25 cellular contexts compared by ENCODE assay signal in the genomic region with DNA sequence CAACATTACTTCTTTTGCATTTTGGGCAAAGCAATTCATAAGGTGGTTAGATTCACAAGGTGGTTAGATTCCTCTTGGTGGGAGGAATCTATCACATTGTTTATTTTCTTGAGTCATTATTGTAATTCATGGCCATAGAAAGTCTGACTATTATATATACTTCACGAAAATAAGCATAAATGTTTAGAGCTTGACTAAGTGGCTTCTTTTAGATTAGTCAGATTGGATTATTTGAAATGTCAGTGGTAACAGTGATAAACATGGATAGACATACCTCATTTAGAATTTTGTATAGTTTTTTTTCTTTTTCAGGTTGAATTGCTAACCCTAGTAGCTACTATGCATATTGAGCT. TPM values are rescaled to one million over a fixed set of nuclear protein-coding genes. Genes with fewer than 3 reads are reported as not detected.
DNase-seq lines count a peak whose midpoint lies in the region; ATAC-seq and TF ChIP-seq lines count a peak whose summit lies in the region.
"Had no signal": no experiment of that assay in that cellular context is flagged by ENCODE, and none has a peak within 500 bp of the region (broad histone marks: within the 10 kb centered on the region; RNA-seq: fewer than 3 reads in every experiment).

No MANE protein-coding gene starts in this region.

- no peaks in the 10 kb centered on the region for H3K4me1 ChIP-seq in RWPE2 (ENCODE audit: insufficient read depth, poor library complexity, severe bottlenecking)
- H3K4me1 ChIP-seq in foreskin keratinocyte = peaks cover 6% of the 10 kb centered on the region
- H3K4me1 ChIP-seq in skeletal muscle satellite cell (ENCODE audit: control insufficient read depth, insufficient read depth, low read length) = peaks cover 19% of the 10 kb centered on the region

- TF ChIP-seq CTCF in RWPE2 (IDR thresholded peaks at IDR 0.05; ENCODE audit: poor library complexity, severe bottlenecking) (no peak), foreskin keratinocyte (conservative IDR thresholded peaks at IDR 0.05) (no peak)

- no peaks in the 10 kb centered on the region for H3K9me3 Mint-ChIP-seq in activated CD4-positive, alpha-beta T cell treated with anti-CD3 and anti-CD28 coated beads for 36 hours (ENCODE audit: low read depth)
- H3K9me3 Mint-ChIP-seq: natural killer cell treated with Interleukin-12 subunit alpha and Interleukin-12 subunit beta and Interleukin-15 and Interleukin-18, amount 100 ng/mL, for 72 hours had no signal

- H3K36me3 ChIP-seq in RWPE2 (ENCODE audit: low read depth) = no peaks in the 10 kb centered on the region
- no peaks in the 10 kb centered on the region for H3K36me3 ChIP-seq in skeletal muscle satellite cell (ENCODE audit: insufficient read depth, low read length)

- POLR2A ChIA-PET in activated CD4-positive, alpha-beta T cell treated with anti-CD3 and anti-CD28 coated beads for 36 hours (lab: Charles Lee) = no interaction called here

- H3K4me3 Mint-ChIP-seq in activated CD4-positive, alpha-beta T cell treated with anti-CD3 and anti-CD28 coated beads for 36 hours = no peak overlapping the region
- H3K4me3 Mint-ChIP-seq: activated naive CD8-positive, alpha-beta T cell treated with anti-CD3 and anti-CD28 coated beads, Interleukin-2, amount 50 U/mL, for 24 hours; CD14-positive monocyte; natural killer cell treated with Interleukin-12 subunit alpha and Interleukin-12 subunit beta and Interleukin-15 and Interleukin-18, amount 100 ng/mL, for 72 hours; T-helper 1 cell treated with Interleukin-12 subunit alpha and Interleukin-12 subunit beta and Interleukin-4 antibody, amounts not matched to agents 30 μg/mL and 1 μg/mL, for 36 hours had no signal

- H3K4me3 ChIP-seq in RWPE2 (ENCODE audit: severe bottlenecking) (no peak overlapping the region), skeletal muscle satellite cell (ENCODE audit: low read length) (no peak overlapping the region)
- H3K4me3 ChIP-seq: dorsolateral prefrontal cortex, lung, mucosa of descending colon, SK-N-MC, skin epidermis had no signal

- peaks cover 5% of the 10 kb centered on the region for H3K27me3 Mint-ChIP-seq in activated CD4-positive, alpha-beta T cell treated with anti-CD3 and anti-CD28 coated beads for 36 hours

- no peak overlapping the region for H3K27ac Mint-ChIP-seq in activated CD4-positive, alpha-beta T cell treated with anti-CD3 and anti-CD28 coated beads for 36 hours
- H3K27ac Mint-ChIP-seq: activated naive CD8-positive, alpha-beta T cell treated with anti-CD3 and anti-CD28 coated beads, Interleukin-2, amount 50 U/mL, for 24 hours; CD14-positive monocyte; natural killer cell treated with Interleukin-12 subunit alpha and Interleukin-12 subunit beta and Interleukin-15 and Interleukin-18, amount 100 ng/mL, for 72 hours; T-helper 1 cell treated with Interleukin-12 subunit alpha and Interleukin-12 subunit beta and Interleukin-4 antibody, amounts not matched to agents 30 μg/mL and 1 μg/mL, for 36 hours had no signal

- peak overlapping the region; percentile 35 for H3K4me2 ChIP-seq in skeletal muscle satellite cell (ENCODE audit: low read length)

- no peaks in the 10 kb centered on the region for H3K27me3 ChIP-seq in RWPE2 (ENCODE audit: insufficient read depth, poor library complexity, severe bottlenecking)
- H3K27me3 ChIP-seq in foreskin keratinocyte = no peaks in the 10 kb centered on the region
- H3K27me3 ChIP-seq in skeletal muscle satellite cell (ENCODE audit: control insufficient read depth, insufficient read depth, low read length) = no peaks in the 10 kb centered on the region

- intact Hi-C loops in activated CD4-positive, alpha-beta T cell treated with anti-CD3 and anti-CD28 coated beads for 36 hours (cut with DNase I, micrococcal nuclease) = no loop called here

- H3K9me3 ChIP-seq in RWPE2 (ENCODE audit: severe bottlenecking) = no peaks in the 10 kb centered on the region
- no peaks in the 10 kb centered on the region for H3K9me3 ChIP-seq in skeletal muscle satellite cell (replicated peaks; ENCODE audit: low read length)
- H3K9me3 ChIP-seq: mucosa of descending colon had no signal

- H3K27ac ChIP-seq in RWPE2 (ENCODE audit: poor library complexity, severe bottlenecking) = peak overlapping the region; percentile 20
- H3K27ac ChIP-seq in foreskin keratinocyte = no peak overlapping the region
- H3K27ac ChIP-seq: dorsolateral prefrontal cortex, RWPE1, SK-N-MC had no signal

- no peak overlapping the region for H3K9ac ChIP-seq in skeletal muscle satellite cell (ENCODE audit: low read depth, low read length)

- DNase-seq in activated CD4-positive, alpha-beta T cell treated with anti-CD3 and anti-CD28 coated beads for 36 hours = no peak
- no peak for DNase-seq in activated CD4-positive, alpha-beta T cell treated with anti-CD3 and anti-CD28 coated beads, Interleukin-2, amount 50 U/mL, for 1 hour
- DNase-seq in RWPE2 (ENCODE audit: low spot score) (no peak), foreskin keratinocyte (no peak), NCI-H146 treated with DMSO at 0.1 percent for 48 hours (lab: John Stamatoyannopoulos, UW; ENCODE audit: unreplicated experiment) (no peak), NCI-H524 (lab: John Stamatoyannopoulos, UW) (no peak)
- DNase-seq: activated CD8-positive, alpha-beta memory T cell treated with anti-CD3 and anti-CD28 coated beads for 24 hours; activated naive CD8-positive, alpha-beta T cell treated with anti-CD3 and anti-CD28 coated beads, Interleukin-2, amount 50 U/mL, for 24 hours; hippocampal formation; KBM-7; mucosa of descending colon; NCI-H1092; NCI-H1694 treated with DMSO at 0.1 percent for 48 hours; NCI-H446 treated with DMSO at 0.1 percent for 48 hours; stimulated activated naive CD8-positive, alpha-beta T cell treated with anti-CD3 and anti-CD28 coated beads, Interleukin-15, Interleukin-2, amounts not matched to agents 100 U/mL and 50 U/mL, for 24 hours had no signal

- CTCF ChIA-PET in activated CD4-positive, alpha-beta T cell treated with anti-CD3 and anti-CD28 coated beads for 36 hours (lab: Charles Lee) = interaction anchor here (0.9 kb wide), 1 partner anchor 117 kb away, joined by 3 read pairs; no protein-coding TSS in a partner anchor

- H3K4me1 Mint-ChIP-seq in activated CD4-positive, alpha-beta T cell treated with anti-CD3 and anti-CD28 coated beads for 36 hours = peaks cover 10% of the 10 kb centered on the region
- H3K4me1 Mint-ChIP-seq: CD14-positive monocyte had no signal

- ATAC-seq in activated CD4-positive, alpha-beta T cell treated with anti-CD3 and anti-CD28 coated beads for 36 hours = peak; percentile 30
- ATAC-seq in RWPE2 (ENCODE audit: low read depth) = peak; percentile 44; the same call in 2 of the 3 replicates
- peak; percentile 65 for ATAC-seq in foreskin keratinocyte
- no peak for ATAC-seq in HG02588 (IDR thresholded peaks at IDR 0.05; ENCODE audit: unreplicated experiment)
- ATAC-seq: stimulated activated naive CD8-positive, alpha-beta T cell treated with anti-CD3 and anti-CD28 coated beads, Interleukin-15, Interleukin-2, amounts not matched to agents 100 U/mL and 50 U/mL, for 24 hours had no signal

- no peaks in the 10 kb centered on the region for H3K36me3 Mint-ChIP-seq in activated CD4-positive, alpha-beta T cell treated with anti-CD3 and anti-CD28 coated beads for 36 hours (ENCODE audit: low read depth)
- H3K36me3 Mint-ChIP-seq: CD14-positive monocyte had no signal

RNA-seq across cellular contexts. Expression of a gene that starts 24.9 kb away (rescaled TPM):
- total RNA-seq in activated CD4-positive, alpha-beta T cell treated with anti-CD3 and anti-CD28 coated beads for 36 hours = 10 to 100 TPM; 16.1 to 16.8 TPM
- total RNA-seq in foreskin keratinocyte = 21.9 and 28.5 TPM in 2 replicates
- polyA plus RNA-seq in foreskin keratinocyte = 14.2 and 15.0 TPM in 2 replicates
- total RNA-seq in skeletal muscle satellite cell (2012; rRNA removed) = 32.2 and 37.8 TPM in 2 replicates
